Comparison of ENCODE assay signal across 25 cellular contexts in the genomic region with DNA sequence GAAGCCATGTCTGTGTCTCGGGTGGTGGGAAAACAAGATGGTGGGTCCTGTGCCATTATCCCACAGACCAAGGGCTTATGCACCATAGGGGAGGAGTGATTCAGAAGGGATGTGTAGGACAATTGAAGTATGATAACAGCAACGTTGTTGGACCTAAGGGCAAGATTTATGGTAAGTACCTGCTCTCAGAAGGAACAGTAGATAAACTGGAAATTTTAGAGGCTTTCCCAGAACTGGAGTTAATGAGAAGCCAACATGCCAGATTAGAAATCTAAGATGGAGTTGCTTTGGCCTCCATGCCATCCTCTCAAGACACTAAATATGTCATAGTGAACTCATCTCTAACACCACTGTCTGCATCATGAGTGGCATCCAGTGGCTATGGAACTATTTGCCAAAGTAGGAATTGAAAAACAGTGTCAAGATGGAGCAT.
"Had no signal": no experiment of that assay in that cellular context is flagged by ENCODE, and none has a peak within 500 bp of the region (broad histone marks: within the 10 kb centered on the region; RNA-seq: fewer than 3 reads in every experiment).

No MANE protein-coding gene starts in this region.

- ATAC-seq: left colon; left lung; lower lobe of right lung; naive thymus-derived CD8-positive, alpha-beta T cell; right lobe of liver; stimulated activated naive CD8-positive, alpha-beta T cell treated with anti-CD3 and anti-CD28 coated beads, Interleukin-15, amount 100 ng/mL, for 72 hours had no signal

- H3K4me1 ChIP-seq: left lung, lower lobe of right lung, right atrium auricular region, right lobe of liver, testis, thyroid gland, transverse colon, upper lobe of left lung, vagina had no signal

- H3K27me3 ChIP-seq: left lung, ovary, right atrium auricular region, right lobe of liver, testis, thyroid gland, transverse colon, upper lobe of left lung, vagina had no signal

- H3K27ac ChIP-seq: left lung, lower lobe of right lung, ovary, right atrium auricular region, right lobe of liver, skin epidermis, testis, thyroid gland, transverse colon, upper lobe of left lung, vagina had no signal

- H3K36me3 ChIP-seq: left lung, lower lobe of right lung, ovary, right atrium auricular region, right lobe of liver, thyroid gland, transverse colon, upper lobe of left lung, vagina had no signal

- DNase-seq: hippocampal formation; kidney glomerular epithelial cell; left colon; left lung; lower lobe of right lung; mammary epithelial cell; mesenchymal stem cell; naive thymus-derived CD8-positive, alpha-beta T cell; ovary; right lobe of liver; stimulated activated CD4-positive, alpha-beta T cell treated with anti-CD3 and anti-CD28 coated beads, Interleukin-12 subunit alpha, Interleukin-12 subunit beta, amount 100 ng/mL, for 4 hours; stimulated activated CD4-positive, alpha-beta T cell treated with anti-CD3 and anti-CD28 coated beads, Interleukin-15, amount 100 ng/mL, for 24 hours; stimulated activated CD4-positive, alpha-beta T cell treated with anti-CD3 and anti-CD28 coated beads, Interleukin-2, amount 100 ng/mL, for 24 hours; stimulated activated CD4-positive, alpha-beta T cell treated with anti-CD3 and anti-CD28 coated beads, Interleukin-4, amount 100 ng/mL, for 1 hour; stimulated activated naive CD4-positive, alpha-beta T cell treated with Interleukin-2 at 50 U/mL for 16 hours; stimulated activated naive CD8-positive, alpha-beta T cell treated with anti-CD3 and anti-CD28 coated beads, Interleukin-15, amount 100 ng/mL, for 72 hours; testis; thyroid gland; transverse colon; upper lobe of left lung had no signal

- H3K4me3 Mint-ChIP-seq: naive thymus-derived CD8-positive, alpha-beta T cell; stimulated activated naive CD8-positive, alpha-beta T cell treated with anti-CD3 and anti-CD28 coated beads, Interleukin-15, amount 100 ng/mL, for 72 hours had no signal

- H3K27me3 Mint-ChIP-seq: stimulated activated naive CD8-positive, alpha-beta T cell treated with anti-CD3 and anti-CD28 coated beads, Interleukin-15, amount 100 ng/mL, for 72 hours had no signal

- FAIRE-seq: keratinocyte had no signal

- H3K4me3 ChIP-seq: left lung, lower lobe of right lung, ovary, right atrium auricular region, right lobe of liver, skin epidermis, testis, thyroid gland, transverse colon, upper lobe of left lung, vagina had no signal

- H3K27ac Mint-ChIP-seq: naive thymus-derived CD8-positive, alpha-beta T cell; progenitor cell of endocrine pancreas had no signal

- H3K9me3 ChIP-seq: lower lobe of right lung, ovary, right lobe of liver, testis, thyroid gland, transverse colon, upper lobe of left lung, vagina had no signal

- H3K36me3 Mint-ChIP-seq: naive thymus-derived CD8-positive, alpha-beta T cell had no signal
